ENCODE assay signal across 13 cellular contexts in genomic region chr1:104592926-104593325, GRCh38.
DNase-seq lines count a peak whose midpoint lies in the region; ATAC-seq lines count a peak whose summit lies in the region.
"Had no signal": no experiment of that assay in that cellular context is flagged by ENCODE, and none has a peak within 500 bp of the region (broad histone marks: within the 10 kb centered on the region; RNA-seq: fewer than 3 reads in every experiment).

No MANE protein-coding gene starts in this region.

- ATAC-seq in GM19467 (IDR thresholded peaks at IDR 0.05; ENCODE audit: unreplicated experiment): peak; percentile 63
- ATAC-seq in HG03060 (IDR thresholded peaks at IDR 0.05; ENCODE audit: low read depth, unreplicated experiment): peak; percentile 50

- H3K14ac ChIP-seq in neuronal stem cell (ENCODE audit: low read length): no peak overlapping the region

- no peak overlapping the region for H2BK5ac ChIP-seq in neuronal stem cell (ENCODE audit: low read length)

- no peak overlapping the region for H3K23ac ChIP-seq in neuronal stem cell (ENCODE audit: low read depth, low read length, poor library complexity)

- no peak overlapping the region for H4K91ac ChIP-seq in neuronal stem cell (ENCODE audit: low read depth, low read length, poor library complexity)

- H3K4me2 ChIP-seq in BLaER1: peak overlapping the region; percentile 64
- H3K4me2 ChIP-seq in neuronal stem cell (ENCODE audit: insufficient read depth, low read length, poor library complexity, severe bottlenecking): no peak overlapping the region

- H3K4me3 ChIP-seq in BLaER1: no peak overlapping the region
- no peak overlapping the region for H3K4me3 ChIP-seq in neuronal stem cell (ENCODE audit: low read length in 2 of 2)

- no peak overlapping the region for H2AFZ ChIP-seq in neuronal stem cell (ENCODE audit: low read length)

- no peak overlapping the region for H2AK5ac ChIP-seq in neuronal stem cell (ENCODE audit: low read depth, low read length)

- H4K20me1 ChIP-seq in BLaER1: no peaks in the 10 kb centered on the region

- H4K8ac ChIP-seq in neuronal stem cell (ENCODE audit: low read depth, low read length): no peak overlapping the region

- no peak overlapping the region for H3K4ac ChIP-seq in neuronal stem cell (ENCODE audit: low read length)

- H3K27ac ChIP-seq in BLaER1: 0 out of 2 replicates have a peak overlapping the region, but pooled peaks have one; percentile 22
- H3K27ac ChIP-seq in neuronal stem cell (replicated peaks; ENCODE audit: low read length): no peak overlapping the region
- H3K27ac ChIP-seq: RWPE1 had no signal

- H3K4me1 ChIP-seq in BLaER1: peaks cover 22% of the 10 kb centered on the region
- no peaks in the 10 kb centered on the region for H3K4me1 ChIP-seq in neuronal stem cell (ENCODE audit: control insufficient read depth in 2 of 2, insufficient read depth in 1 of 2, low read depth in 1 of 2, low read length in 2 of 2)

- no peak overlapping the region for H2BK12ac ChIP-seq in neuronal stem cell (ENCODE audit: low read length)

- no peaks in the 10 kb centered on the region for H3K79me1 ChIP-seq in neuronal stem cell (ENCODE audit: low read depth, low read length)

- DNase-seq in NOMO-1 treated with dmso at 0.1 percent for 144 hours (lab: John Stamatoyannopoulos, UW; ENCODE audit: unreplicated experiment): peak; percentile 48
- no peak for DNase-seq in stimulated activated CD4-positive, alpha-beta T cell treated with anti-CD3 and anti-CD28 coated beads, Interleukin-15, amount 100 ng/mL, for 24 hours
- DNase-seq in activated CD8-positive, alpha-beta memory T cell treated with anti-CD3 and anti-CD28 coated beads, Interleukin-2, amount 50 U/mL, for 4 hours: no peak
- DNase-seq in neuronal stem cell (ENCODE audit: low spot score): no peak
- no peak for DNase-seq in SW480 (ENCODE audit: low spot score)
- DNase-seq: activated naive CD4-positive, alpha-beta T cell treated with anti-CD3 and anti-CD28 coated beads, Interleukin-2, amount 50 U/mL, for 16 hours; effector CD8-positive, alpha-beta T cell; NCI-H226; stimulated activated CD4-positive, alpha-beta T cell treated with anti-CD3 and anti-CD28 coated beads, Interleukin-12 subunit alpha, Interleukin-12 subunit beta, amount 100 ng/mL, for 4 hours had no signal

- H2BK15ac ChIP-seq in neuronal stem cell (ENCODE audit: low read length): no peak overlapping the region

- H3K36me3 ChIP-seq in BLaER1: no peaks in the 10 kb centered on the region
- no peaks in the 10 kb centered on the region for H3K36me3 ChIP-seq in neuronal stem cell (replicated peaks in 1 of 2; ENCODE audit: control insufficient read depth in 2 of 2, insufficient read depth in 2 of 2, low read length in 2 of 2)

- no CpG with 5 or more reads among the region's 3 CpGs for WGBS in neuronal stem cell (ENCODE audit: extremely low coverage in 2 of 2, insufficient read length in 2 of 2, insufficient replicate concordance in 1 of 2), 2 donors

- H3K9me3 ChIP-seq in BLaER1 (no peaks in the 10 kb centered on the region), neuronal stem cell (replicated peaks in 1 of 2; ENCODE audit: control insufficient read depth in 2 of 2, insufficient read depth in 1 of 2, low read depth in 1 of 2, low read length in 2 of 2) (no peaks in the 10 kb centered on the region)

- H3K9ac ChIP-seq in BLaER1: no peak overlapping the region
- no peak overlapping the region for H3K9ac ChIP-seq in neuronal stem cell (ENCODE audit: low read depth, low read length, poor library complexity)

- no peak overlapping the region for H2BK120ac ChIP-seq in neuronal stem cell (ENCODE audit: low read depth, low read length)

- no peaks in the 10 kb centered on the region for H3K27me3 ChIP-seq in BLaER1
- H3K27me3 ChIP-seq in neuronal stem cell (ENCODE audit: control insufficient read depth in 3 of 3, insufficient read depth in 3 of 3, low read depth in 1 of 3, low read length in 3 of 3): no peaks in the 10 kb centered on the region

- no peak overlapping the region for H3K18ac ChIP-seq in neuronal stem cell (ENCODE audit: low read length)
